In the genomic region with DNA sequence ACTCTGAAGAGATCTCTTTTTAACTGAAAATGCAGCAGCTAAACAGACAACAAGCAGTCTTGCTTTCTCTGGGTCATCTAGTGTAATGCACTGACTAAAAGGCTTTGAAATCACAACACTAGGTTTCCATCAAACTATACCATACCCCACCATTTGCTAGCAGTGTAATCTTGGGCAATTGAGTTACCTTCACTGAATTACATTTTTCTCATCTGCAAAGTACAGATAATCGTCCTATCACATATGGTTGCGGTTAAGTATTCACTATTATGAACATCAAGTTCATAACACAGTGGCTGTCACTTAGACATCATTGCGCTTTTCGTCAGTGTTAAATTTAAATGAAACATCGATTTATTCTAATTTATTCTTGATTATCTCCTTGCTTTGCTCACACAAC, we compare ENCODE assay signal across 29 cellular contexts.
"Had no signal": no experiment of that assay in that cellular context is flagged by ENCODE, and none has a peak within 500 bp of the region (broad histone marks: within the 10 kb centered on the region; RNA-seq: fewer than 3 reads in every experiment).

No MANE protein-coding gene starts in this region.

- H3K9me3 Mint-ChIP-seq: mesothelial cell of epicardium; naive B cell; natural killer cell treated with Interleukin-12 subunit alpha and Interleukin-12 subunit beta and Interleukin-15 and Interleukin-18, amount 100 ng/mL, for 72 hours; neural progenitor cell; stimulated activated naive B cell treated with anti-CD40 and anti-IgM and Interleukin-4, amounts not matched to agents 10 μg/mL and 1 μg/mL and 100 μg/mL, for 72 hours had no signal

- H3K4me1 Mint-ChIP-seq: immature natural killer cell; mesothelial cell of epicardium; naive B cell; neural progenitor cell; stimulated activated naive B cell treated with anti-CD40 and anti-IgM and Interleukin-4, amounts not matched to agents 10 μg/mL and 1 μg/mL and 100 μg/mL, for 72 hours had no signal

- H3K36me3 Mint-ChIP-seq: immature natural killer cell; mesothelial cell of epicardium; naive B cell; natural killer cell treated with Interleukin-12 subunit alpha and Interleukin-12 subunit beta and Interleukin-15 and Interleukin-18, amount 100 ng/mL, for 72 hours; neural progenitor cell; stimulated activated naive B cell treated with anti-CD40 and anti-IgM and Interleukin-4, amounts not matched to agents 10 μg/mL and 1 μg/mL and 100 μg/mL, for 72 hours had no signal

- H3K27me3 Mint-ChIP-seq: naive B cell; natural killer cell treated with Interleukin-12 subunit alpha and Interleukin-12 subunit beta and Interleukin-15 and Interleukin-18, amount 100 ng/mL, for 72 hours; progenitor cell of endocrine pancreas; stimulated activated naive B cell treated with anti-CD40 and anti-IgM and Interleukin-4, amounts not matched to agents 10 μg/mL and 1 μg/mL and 100 μg/mL, for 72 hours had no signal

- H3K4me1 ChIP-seq: left lung, neural progenitor cell, right atrium auricular region, stomach, testis, thyroid gland, upper lobe of left lung, vagina had no signal

- H3K4me3 ChIP-seq: left lung, lung, neural progenitor cell, ovary, right atrium auricular region, skin epidermis, stomach, testis, thyroid gland, transverse colon, upper lobe of left lung, vagina had no signal

- H3K4me3 Mint-ChIP-seq: immature natural killer cell; mesothelial cell of epicardium; naive B cell; natural killer cell treated with Interleukin-12 subunit alpha and Interleukin-12 subunit beta and Interleukin-15 and Interleukin-18, amount 100 ng/mL, for 72 hours; neural progenitor cell; stimulated activated naive B cell treated with anti-CD40 and anti-IgM and Interleukin-4, amounts not matched to agents 10 μg/mL and 1 μg/mL and 100 μg/mL, for 72 hours had no signal

- FAIRE-seq: islet of Langerhans, kidney had no signal

- H3K27me3 ChIP-seq: left lung, neural progenitor cell, ovary, right atrium auricular region, stomach, testis, thyroid gland, transverse colon, upper lobe of left lung, vagina had no signal

- H3K27ac ChIP-seq: left lung, neural progenitor cell, ovary, right atrium auricular region, skin epidermis, stomach, testis, thyroid gland, transverse colon, upper lobe of left lung, vagina had no signal

- H3K36me3 ChIP-seq: left lung, neural progenitor cell, ovary, right atrium auricular region, stomach, thyroid gland, transverse colon, upper lobe of left lung, vagina had no signal

- ATAC-seq: left lung; natural killer cell treated with Interleukin-12 subunit alpha and Interleukin-12 subunit beta and Interleukin-15 and Interleukin-18, amount 100 ng/mL, for 72 hours; sciatic nerve; stimulated activated naive B cell treated with anti-CD40 and anti-IgM and Interleukin-4, amounts not matched to agents 10 μg/mL and 1 μg/mL and 100 μg/mL, for 72 hours; stimulated activated naive CD8-positive, alpha-beta T cell treated with anti-CD3 and anti-CD28 coated beads, Interleukin-15, Interleukin-2, amounts not matched to agents 100 U/mL and 50 U/mL, for 24 hours had no signal

- H3K9me3 ChIP-seq: left lung, ovary, right atrium auricular region, stomach, testis, thyroid gland, transverse colon, upper lobe of left lung, vagina had no signal

- H3K4me2 ChIP-seq: neural progenitor cell had no signal

- H3K9ac ChIP-seq: neural progenitor cell had no signal

- H3K27ac Mint-ChIP-seq: immature natural killer cell; mesothelial cell of epicardium; naive B cell; natural killer cell treated with Interleukin-12 subunit alpha and Interleukin-12 subunit beta and Interleukin-15 and Interleukin-18, amount 100 ng/mL, for 72 hours; neural progenitor cell; progenitor cell of endocrine pancreas; stimulated activated naive B cell treated with anti-CD40 and anti-IgM and Interleukin-4, amounts not matched to agents 10 μg/mL and 1 μg/mL and 100 μg/mL, for 72 hours had no signal

- H2AFZ ChIP-seq: neural progenitor cell had no signal

- DNase-seq: hypothalamus; immature natural killer cell; kidney; left colon; left lung; mesendoderm; naive B cell; ovary; stimulated activated CD4-positive, alpha-beta T cell treated with anti-CD3 and anti-CD28 coated beads, Interleukin-12 subunit alpha, Interleukin-12 subunit beta, amount 100 ng/mL, for 4 hours; stimulated activated CD4-positive, alpha-beta T cell treated with anti-CD3 and anti-CD28 coated beads, Interleukin-15, amount 100 ng/mL, for 24 hours; stimulated activated CD4-positive, alpha-beta T cell treated with anti-CD3 and anti-CD28 coated beads, Interleukin-2, amount 100 ng/mL, for 24 hours; stimulated activated CD4-positive, alpha-beta T cell treated with anti-CD3 and anti-CD28 coated beads, Interleukin-4, amount 100 ng/mL, for 1 hour; stimulated activated naive B cell treated with anti-CD40 and anti-IgM and Interleukin-4, amounts not matched to agents 10 μg/mL and 1 μg/mL and 100 μg/mL, for 72 hours; stimulated activated naive CD8-positive, alpha-beta T cell treated with anti-CD3 and anti-CD28 coated beads, Interleukin-15, Interleukin-2, amounts not matched to agents 100 U/mL and 50 U/mL, for 24 hours; stomach; testis; thyroid gland; transverse colon; upper lobe of left lung had no signal
